In genomic region chr1:246161626-246162025, GRCh38 we compare ENCODE assay signal across 14 cellular contexts.
DNase-seq lines count a peak whose midpoint lies in the region; ATAC-seq and TF ChIP-seq lines count a peak whose summit lies in the region.
"Had no signal": no experiment of that assay in that cellular context is flagged by ENCODE, and none has a peak within 500 bp of the region (broad histone marks: within the 10 kb centered on the region; RNA-seq: fewer than 3 reads in every experiment).

No MANE protein-coding gene starts in this region.

- DNase-seq in AG04449 (ENCODE audit: low read depth, low spot score) (peak; percentile 41), GM04504 (ENCODE audit: low read depth) (peak; percentile 57), SK-MEL-5 (ENCODE audit: low read depth, low spot score) (peak; percentile 21), fibroblast of gingiva (ENCODE audit: low read depth) (peak; percentile 65), NCI-H1694 treated with DMSO at 0.1 percent for 48 hours (lab: John Stamatoyannopoulos, UW) (no peak), GM20000 (ENCODE audit: low spot score) (no peak)
- DNase-seq: activated CD4-positive, alpha-beta T cell treated with anti-CD3 and anti-CD28 coated beads for 48 hours; immature natural killer cell; stomach; T-helper 17 cell had no signal

- POLR2A ChIA-PET in AG04449 (lab: Yijun Ruan, JAX) = no interaction called here

- H3K4me3 ChIP-seq in AG04449 (ENCODE audit: low read depth, low read length) = no peak overlapping the region
- H3K4me3 ChIP-seq: cardiac muscle cell, stomach had no signal

- in situ Hi-C loops in SK-MEL-5 (cut with HindIII; ENCODE audit: low pct_unique_long_range_greater_than_20kb, low sequenced_read_pairs) = no loop called here

- TF ChIP-seq CTCF in AG04449 (IDR thresholded peaks at IDR 0.05; ENCODE audit: insufficient read depth, low read length, missing control alignments) (no peak), GM20000 (IDR thresholded peaks at IDR 0.05; ENCODE audit: extremely low read depth, missing control alignments) (no peak)

- ATAC-seq in HG03095 (IDR thresholded peaks at IDR 0.05; ENCODE audit: unreplicated experiment) (no peak), HG03378 (IDR thresholded peaks at IDR 0.05; ENCODE audit: unreplicated experiment) (no peak)
- ATAC-seq: activated T-helper 17 cell treated with anti-CD3 and anti-CD28 coated beads, Interleukin-2, amount 50 U/mL, for 72 hours; T-helper 17 cell had no signal

- CTCF ChIA-PET in AG04449 (lab: Yijun Ruan, JAX) = no interaction called here

Comparison
In these comparisons a context has a peak if more than half of its experiments do, and no peak if none do; other contexts are left out.
1. DNase-seq: peak in AG04449 (single experiment), GM04504 (single experiment), SK-MEL-5 (single experiment) and fibroblast of gingiva (single experiment); none in NCI-H1694 treated with DMSO at 0.1 percent for 48 hours (single experiment) and GM20000 (single experiment).